Comparison of ENCODE assay signal across 15 cellular contexts in genomic region chr1:198186916-198187580, GRCh38. TPM values are rescaled to one million over a fixed set of nuclear protein-coding genes. Genes with fewer than 3 reads are reported as not detected.
DNase-seq lines count a peak whose midpoint lies in the region; ATAC-seq, FAIRE-seq and TF ChIP-seq lines count a peak whose summit lies in the region.
"Had no signal": no experiment of that assay in that cellular context is flagged by ENCODE, and none has a peak within 500 bp of the region (broad histone marks: within the 10 kb centered on the region; RNA-seq: fewer than 3 reads in every experiment).

No MANE protein-coding gene starts in this region.

- H3K9me3 Mint-ChIP-seq in stimulated activated naive B cell treated with anti-CD40 and anti-IgM and Interleukin-4, amounts not matched to agents 10 μg/mL and 1 μg/mL and 100 μg/mL, for 72 hours: no peaks in the 10 kb centered on the region

- no peaks in the 10 kb centered on the region for H3K27me3 ChIP-seq in cardiac muscle cell

- no peak overlapping the region for H3K4me3 Mint-ChIP-seq in T-helper 17 cell
- H3K4me3 Mint-ChIP-seq in stimulated activated naive B cell treated with anti-CD40 and anti-IgM and Interleukin-4, amounts not matched to agents 10 μg/mL and 1 μg/mL and 100 μg/mL, for 72 hours: no peak overlapping the region

- no peak for TF ChIP-seq CTCF in cardiac muscle cell (IDR thresholded peaks at IDR 0.05; ENCODE audit: low read depth, low read length)

- FAIRE-seq in RCC 7860 (lab: Jason Lieb, UNC): no peak
- FAIRE-seq: D721Med, endometrium, TTC549 had no signal

- ATAC-seq in Right ventricle myocardium inferior: no peak
- no peak for ATAC-seq in T-helper 17 cell
- ATAC-seq in stimulated activated naive B cell treated with anti-CD40 and anti-IgM and Interleukin-4, amounts not matched to agents 10 μg/mL and 1 μg/mL and 100 μg/mL, for 72 hours (replicated peaks): no peak
- ATAC-seq in GM21528 (IDR thresholded peaks at IDR 0.05; ENCODE audit: low FRiP score, unreplicated experiment): no peak

- H3K4me3 ChIP-seq in cardiac muscle cell: no peak overlapping the region

- intact Hi-C loops in Right ventricle myocardium inferior (cut with DNase I): no loop called here

- DNase-seq in cardiac muscle cell (ENCODE audit: low read depth in 1 of 2, low spot score in 1 of 2) (no peak), Right ventricle myocardium inferior (ENCODE audit: missing footprints) (no peak), T-helper 17 cell (no peak), fibroblast of peridontal ligament (ENCODE audit: extremely low read depth) (peak; percentile 28), NCI-H187 (lab: John Stamatoyannopoulos, UW) (no peak), RCC 7860 (ENCODE audit: low spot score) (no peak)
- DNase-seq in stimulated activated naive B cell treated with anti-CD40 and anti-IgM and Interleukin-4, amounts not matched to agents 10 μg/mL and 1 μg/mL and 100 μg/mL, for 72 hours: no peak
- DNase-seq: activated naive CD4-positive, alpha-beta T cell; caudate nucleus; foreskin melanocyte; NCI-H1694 treated with DMSO at 0.1 percent for 48 hours had no signal

- H3K36me3 ChIP-seq in cardiac muscle cell: no peaks in the 10 kb centered on the region

- H3K9me3 ChIP-seq in cardiac muscle cell (ENCODE audit: low read depth): no peaks in the 10 kb centered on the region
- H3K9me3 ChIP-seq in T-helper 17 cell (ENCODE audit: control insufficient read depth, low read length, poor library complexity, severe bottlenecking): no peaks in the 10 kb centered on the region

- peaks cover 4% of the 10 kb centered on the region for H3K4me1 ChIP-seq in cardiac muscle cell (ENCODE audit: low read depth)

- peak overlapping the region; percentile 3 for H3K27ac ChIP-seq in cardiac muscle cell

- no peaks in the 10 kb centered on the region for H3K27me3 Mint-ChIP-seq in T-helper 17 cell
- H3K27me3 Mint-ChIP-seq in stimulated activated naive B cell treated with anti-CD40 and anti-IgM and Interleukin-4, amounts not matched to agents 10 μg/mL and 1 μg/mL and 100 μg/mL, for 72 hours: no peaks in the 10 kb centered on the region

- peak overlapping the region; percentile 86 for H3K27ac Mint-ChIP-seq in T-helper 17 cell
- peak overlapping the region; percentile 25 for H3K27ac Mint-ChIP-seq in stimulated activated naive B cell treated with anti-CD40 and anti-IgM and Interleukin-4, amounts not matched to agents 10 μg/mL and 1 μg/mL and 100 μg/mL, for 72 hours

- H3K4me1 Mint-ChIP-seq in T-helper 17 cell: peaks cover 40% of the 10 kb centered on the region
- H3K4me1 Mint-ChIP-seq in stimulated activated naive B cell treated with anti-CD40 and anti-IgM and Interleukin-4, amounts not matched to agents 10 μg/mL and 1 μg/mL and 100 μg/mL, for 72 hours: peaks cover 14 to 48% of the 10 kb centered on the region in 2 donors

- H3K36me3 Mint-ChIP-seq in T-helper 17 cell (ENCODE audit: low read depth): no peaks in the 10 kb centered on the region
- peaks cover 0 to 2% of the 10 kb centered on the region in 2 donors for H3K36me3 Mint-ChIP-seq in stimulated activated naive B cell treated with anti-CD40 and anti-IgM and Interleukin-4, amounts not matched to agents 10 μg/mL and 1 μg/mL and 100 μg/mL, for 72 hours

RNA-seq across cellular contexts. Expression of gene NEK7, which starts 30.2 kb away (rescaled TPM):
- total RNA-seq in cardiac muscle cell (63.1 and 71.1 TPM in 2 replicates), Right ventricle myocardium inferior (188 TPM), T-helper 17 cell (10 to 100 TPM; 42.1 to 50.4 TPM)
- polyA plus RNA-seq in cardiac muscle cell: 46.1 and 73.3 TPM in 2 replicates
